In genomic region chr4:80362578-80363181, GRCh38 we compare ENCODE assay signal across 8 cellular contexts. TPM values are rescaled to one million over a fixed set of nuclear protein-coding genes. Genes with fewer than 3 reads are reported as not detected.
DNase-seq lines count a peak whose midpoint lies in the region; ATAC-seq, FAIRE-seq and TF ChIP-seq lines count a peak whose summit lies in the region.

No MANE protein-coding gene starts in this region.

- FAIRE-seq in A204.1 (lab: Jason Lieb, UNC): peak; percentile 80

- POLR2A ChIA-PET in PC-3 (lab: Charles Lee; ENCODE audit: unreplicated experiment): interaction anchor here (0.5 kb wide), 1 partner anchor 677 kb away, joined by 3 read pairs; no protein-coding TSS in a partner anchor

- H3K4me1 ChIP-seq in PC-3 (ENCODE audit: insufficient read depth, low read length): peaks cover 13% of the 10 kb centered on the region; the same call in 1 of the 2 replicates

- H3K36me3 Mint-ChIP-seq in activated naive CD4-positive, alpha-beta T cell treated with anti-CD3 and anti-CD28 coated beads, Interleukin-2, amount 50 U/mL, for 24 hours: no peaks in the 10 kb centered on the region

- CTCF ChIA-PET in PC-3 (lab: Charles Lee): interaction anchor here (0.5 to 1.3 kb wide), 11 partner anchors 253 to 688 kb away, joined by 3 to 16 read pairs (median 4); no protein-coding TSS in a partner anchor

- H3K9me2 ChIP-seq in PC-3 (replicated peaks; ENCODE audit: low read length): no peaks in the 10 kb centered on the region

- peak; percentile 82 for TF ChIP-seq CTCF in PC-3 (conservative IDR thresholded peaks at IDR 0.05; ENCODE audit: low read depth, low read length)

- no peaks in the 10 kb centered on the region for H3F3A ChIP-seq in PC-3 (ENCODE audit: low read length, unreplicated experiment)

- no peaks in the 10 kb centered on the region for H3K27me3 ChIP-seq in PC-3 (ENCODE audit: low read length)

- peaks cover 20% of the 10 kb centered on the region for H3K27me3 Mint-ChIP-seq in activated naive CD4-positive, alpha-beta T cell treated with anti-CD3 and anti-CD28 coated beads, Interleukin-2, amount 50 U/mL, for 24 hours

- no TSS peak for BruUV-seq in PC-3 (replicated peaks; lab: Mats Ljungman, UMichigan)

- H3K4me3 Mint-ChIP-seq in activated naive CD4-positive, alpha-beta T cell treated with anti-CD3 and anti-CD28 coated beads, Interleukin-2, amount 50 U/mL, for 24 hours: no peak overlapping the region

- H3K79me2 ChIP-seq in PC-3 (ENCODE audit: low read length): no peaks in the 10 kb centered on the region

- H3K9me3 Mint-ChIP-seq in activated naive CD4-positive, alpha-beta T cell treated with anti-CD3 and anti-CD28 coated beads, Interleukin-2, amount 50 U/mL, for 24 hours: no peaks in the 10 kb centered on the region

- H2AFZ ChIP-seq in PC-3 (ENCODE audit: low read length): no peak overlapping the region

- H3K27ac Mint-ChIP-seq in activated naive CD4-positive, alpha-beta T cell treated with anti-CD3 and anti-CD28 coated beads, Interleukin-2, amount 50 U/mL, for 24 hours: peak overlapping the region; percentile 1

- ATAC-seq in HG03139 (IDR thresholded peaks at IDR 0.05; ENCODE audit: unreplicated experiment) (peak; percentile 50), PC-3 (peak; percentile 61), GM19467 (IDR thresholded peaks at IDR 0.05; ENCODE audit: unreplicated experiment) (no peak)

- DNase-seq in ELR (ENCODE audit: low read depth) (peak; percentile 43), PC-3 (peak; percentile 70), inferior parietal cortex (ENCODE audit: extremely low spot score) (peak; percentile 55)
- DNase-seq in stimulated activated CD4-positive, alpha-beta T cell treated with anti-CD3 and anti-CD28 coated beads, Interleukin-4, amount 100 ng/mL, for 48 hours (ENCODE audit: low read depth in 2 of 2): peak; percentile 6 to 9

- intact Hi-C loops in PC-3 (cut with micrococcal nuclease): loop anchor here (1.0 to 10.0 kb wide), 5 partner anchors 472 to 1010 kb away; no protein-coding TSS in a partner anchor

- H3K4me1 Mint-ChIP-seq in activated naive CD4-positive, alpha-beta T cell treated with anti-CD3 and anti-CD28 coated beads, Interleukin-2, amount 50 U/mL, for 24 hours: peaks cover 4% of the 10 kb centered on the region

- no peak overlapping the region for H3K9ac ChIP-seq in PC-3 (ENCODE audit: low read length)

- H3K27ac ChIP-seq in PC-3 (ENCODE audit: low read length): no peak overlapping the region

- H4K20me1 ChIP-seq in PC-3 (ENCODE audit: low read length): no peaks in the 10 kb centered on the region

- no peaks in the 10 kb centered on the region for H3K9me3 ChIP-seq in PC-3 (ENCODE audit: low read length)

- H3K4me2 ChIP-seq in PC-3 (ENCODE audit: low read length): no peak overlapping the region

- no peak overlapping the region for H3K4me3 ChIP-seq in PC-3 (ENCODE audit: low read length)

- no peaks in the 10 kb centered on the region for H3K36me3 ChIP-seq in PC-3 (ENCODE audit: low read depth, low read length)

RNA-seq across cellular contexts. Expression of gene CFAP299, which starts 27.1 kb away (rescaled TPM):
- total RNA-seq in PC-3 (2014; rRNA removed): not detected in 2 replicates

Comparison
In these comparisons a context has a peak if more than half of its experiments do, and no peak if none do; other contexts are left out.
1. DNase-seq: peak in every context shown above with its lines; median percentile 70 in PC-3; 55 in inferior parietal cortex; 43 in ELR; 8 in stimulated activated CD4-positive, alpha-beta T cell treated with anti-CD3 and anti-CD28 coated beads, Interleukin-4, amount 100 ng/mL, for 48 hours.